ENCODE assay signal across 8 cellular contexts in genomic region chr6:37101991-37102298, GRCh38.
DNase-seq lines count a peak whose midpoint lies in the region; ATAC-seq and TF ChIP-seq lines count a peak whose summit lies in the region.

No MANE protein-coding gene starts in this region.

- POLR2A ChIA-PET in activated CD8-positive, alpha-beta T cell treated with anti-CD3 and anti-CD28 coated beads for 36 hours (lab: Charles Lee): interaction anchor here (1.1 to 1.5 kb wide), 4 partner anchors 51 to 71 kb away, joined by 3 to 7 read pairs (median 4); no protein-coding TSS in a partner anchor

- intact Hi-C loops in activated CD8-positive, alpha-beta T cell treated with anti-CD3 and anti-CD28 coated beads for 36 hours (cut with micrococcal nuclease): no loop called here
- intact Hi-C loops in spleen (cut with DNase I; ENCODE audit: low total_unique reads): no loop called here

- H3K4me1 ChIP-seq in iPS-18a (ENCODE audit: control insufficient read depth, low read depth, low read length) (peaks cover 43% of the 10 kb centered on the region), spleen (peaks cover 17 to 52% (median 37%) of the 10 kb centered on the region in 6 donors)

- 65 to 86% (median 76%) methylated on average over 5 of the region's 5 CpGs for WGBS in spleen, 5 donors

- no peaks in the 10 kb centered on the region for H3K36me3 Mint-ChIP-seq in activated CD8-positive, alpha-beta T cell treated with anti-CD3 and anti-CD28 coated beads for 36 hours (ENCODE audit: low read depth)

- peak overlapping the region; percentile 47 for H3K4me3 Mint-ChIP-seq in activated CD8-positive, alpha-beta T cell treated with anti-CD3 and anti-CD28 coated beads for 36 hours

- H3K4me3 ChIP-seq in HFF-Myc (replicated peaks; ENCODE audit: low read depth, low read length): peak overlapping the region; percentile 35
- peak overlapping the region; percentile 49 for H3K4me3 ChIP-seq in iPS-18a (ENCODE audit: low read length)
- H3K4me3 ChIP-seq in spleen: peak overlapping the region in 6 of 8 donors; percentile 33 to 70 (median 42)

- no peak for DNase-seq in HFF-Myc (ENCODE audit: extremely low read depth, low read depth)
- DNase-seq in activated CD8-positive, alpha-beta T cell treated with anti-CD3 and anti-CD28 coated beads for 36 hours: no peak
- DNase-seq in spleen: no peak
- no peak for DNase-seq in T-helper 9 cell
- no peak for DNase-seq in activated CD4-positive, alpha-beta T cell treated with anti-CD3 and anti-CD28 coated beads, Interleukin-2, amount 50 U/mL, for 4 hours

- CTCF ChIA-PET in activated CD8-positive, alpha-beta T cell treated with anti-CD3 and anti-CD28 coated beads for 36 hours (lab: Charles Lee): interaction anchor here (0.8 to 3.5 kb wide), 8 partner anchors 9 to 224 kb away, joined by 3 to 24 read pairs (median 4); no protein-coding TSS in a partner anchor

- no peak for ATAC-seq in activated CD8-positive, alpha-beta T cell treated with anti-CD3 and anti-CD28 coated beads for 36 hours
- no peak for ATAC-seq in HG02885 (IDR thresholded peaks at IDR 0.05; ENCODE audit: poor library complexity, unreplicated experiment)
- no peak for ATAC-seq in GM19397 (IDR thresholded peaks at IDR 0.05; ENCODE audit: unreplicated experiment)

- H3K9ac ChIP-seq in iPS-18a (ENCODE audit: low read length): peak overlapping the region; percentile 67

- H3K27me3 ChIP-seq in iPS-18a (ENCODE audit: control insufficient read depth, insufficient read depth, low read length): no peaks in the 10 kb centered on the region
- no peaks in the 10 kb centered on the region for H3K27me3 ChIP-seq in spleen (replicated peaks in 1 of 7)

- H3K27ac Mint-ChIP-seq in activated CD8-positive, alpha-beta T cell treated with anti-CD3 and anti-CD28 coated beads for 36 hours: peak overlapping the region; percentile 79

- no peak for TF ChIP-seq CTCF in HFF-Myc (IDR thresholded peaks at IDR 0.05; ENCODE audit: low read depth, low read length, missing control alignments)
- TF ChIP-seq CTCF in activated CD8-positive, alpha-beta T cell treated with anti-CD3 and anti-CD28 coated beads for 36 hours (IDR thresholded peaks at IDR 0.05): no peak
- no peak for TF ChIP-seq CTCF in spleen (IDR thresholded peaks at IDR 0.05 in 8 of 11, conservative IDR thresholded peaks at IDR 0.05 in 3 of 11)

- TF ChIP-seq POLR2A in spleen (IDR thresholded peaks at IDR 0.05): no peak

- H3K36me3 ChIP-seq in iPS-18a (ENCODE audit: control insufficient read depth, low read depth, low read length) (no peaks in the 10 kb centered on the region), spleen (no peaks in the 10 kb centered on the region)

- H3K27ac ChIP-seq in iPS-18a (ENCODE audit: low read length) (peak overlapping the region; percentile 80), spleen (peak overlapping the region; percentile 54 to 92 (median 88))

- no peaks in the 10 kb centered on the region for H3K27me3 Mint-ChIP-seq in activated CD8-positive, alpha-beta T cell treated with anti-CD3 and anti-CD28 coated beads for 36 hours

- H3K9me3 ChIP-seq in iPS-18a (ENCODE audit: control insufficient read depth, low read depth, low read length): no peaks in the 10 kb centered on the region
- no peaks in the 10 kb centered on the region for H3K9me3 ChIP-seq in spleen

- H3K9me3 Mint-ChIP-seq in activated CD8-positive, alpha-beta T cell treated with anti-CD3 and anti-CD28 coated beads for 36 hours: no peaks in the 10 kb centered on the region

- peaks cover 21% of the 10 kb centered on the region for H3K4me1 Mint-ChIP-seq in activated CD8-positive, alpha-beta T cell treated with anti-CD3 and anti-CD28 coated beads for 36 hours (ENCODE audit: low read depth)
